In the genomic region with DNA sequence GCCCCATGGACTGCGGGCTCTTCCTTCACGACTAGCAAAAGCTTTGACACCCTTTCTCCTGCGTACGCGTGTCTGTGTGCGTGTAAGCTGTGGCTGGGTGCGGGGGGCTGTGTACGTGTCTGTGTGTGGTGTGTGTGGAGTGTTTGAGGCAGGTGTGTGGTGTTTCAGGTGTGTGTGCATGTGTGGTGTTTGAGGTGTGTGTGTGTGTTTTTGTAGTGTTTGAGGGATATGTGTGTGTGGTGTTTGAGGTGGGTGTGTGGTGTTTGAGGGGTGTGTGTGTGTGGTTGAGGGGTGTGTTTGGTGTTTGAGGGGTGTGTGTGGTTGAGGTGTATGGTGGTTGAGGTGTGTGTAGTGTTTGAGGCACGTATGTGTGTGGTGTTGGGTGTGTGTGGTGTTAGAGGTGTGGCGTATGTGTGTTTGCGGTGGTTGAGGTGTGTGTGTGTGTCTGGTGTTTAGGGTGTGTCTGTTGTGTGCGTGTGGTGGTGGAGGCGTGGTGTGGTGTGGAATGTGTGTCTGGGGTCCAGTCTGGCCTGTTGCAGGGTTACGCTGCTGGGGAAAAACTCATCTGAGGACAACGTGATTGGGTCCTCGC, we compare ENCODE assay signal across 8 cellular contexts. TPM values are rescaled to one million over a fixed set of nuclear protein-coding genes. Genes with fewer than 3 reads are reported as not detected.
DNase-seq lines count a peak whose midpoint lies in the region; ATAC-seq and TF ChIP-seq lines count a peak whose summit lies in the region.

No MANE protein-coding gene starts in this region.

- peaks cover 21% of the 10 kb centered on the region for H3K4me1 Mint-ChIP-seq in activated CD4-positive, alpha-beta T cell treated with anti-CD3 and anti-CD28 coated beads, Interleukin-2, amount 10 ng/mL, durations not matched to agents 7 days and 5 days
- peaks cover 20% of the 10 kb centered on the region for H3K4me1 Mint-ChIP-seq in activated naive CD8-positive, alpha-beta T cell treated with anti-CD3 and anti-CD28 coated beads for 36 hours

- CTCF ChIA-PET in activated CD4-positive, alpha-beta T cell treated with anti-CD3 and anti-CD28 coated beads, Interleukin-2, amount 10 ng/mL, durations not matched to agents 7 days and 5 days (lab: Charles Lee), result no interaction called here

- H3K4me3 Mint-ChIP-seq in activated CD4-positive, alpha-beta T cell treated with anti-CD3 and anti-CD28 coated beads, Interleukin-2, amount 10 ng/mL, durations not matched to agents 7 days and 5 days, result peak overlapping the region; percentile 92
- peak overlapping the region; percentile 85 for H3K4me3 Mint-ChIP-seq in activated naive CD8-positive, alpha-beta T cell treated with anti-CD3 and anti-CD28 coated beads for 36 hours

- H3K36me3 ChIP-seq in tibial artery, result peaks cover 0 to 16% (median 0%) of the 10 kb centered on the region in 3 donors

- H3K27ac Mint-ChIP-seq in activated CD4-positive, alpha-beta T cell treated with anti-CD3 and anti-CD28 coated beads, Interleukin-2, amount 10 ng/mL, durations not matched to agents 7 days and 5 days, result peak overlapping the region; percentile 81
- peak overlapping the region; percentile 65 for H3K27ac Mint-ChIP-seq in activated naive CD8-positive, alpha-beta T cell treated with anti-CD3 and anti-CD28 coated beads for 36 hours

- H3K4me3 ChIP-seq in tibial artery, result peak overlapping the region; percentile 62 to 81

- H3K27me3 ChIP-seq in layer of hippocampus (ENCODE audit: control insufficient read depth, insufficient read depth, low read length) (no peaks in the 10 kb centered on the region), tibial artery (no peaks in the 10 kb centered on the region)

- intact Hi-C loops in tibial artery (cut with DNase I; ENCODE audit: low total_unique reads), result loop anchor here (2.0 kb wide), 1 partner anchor 48 kb away; no protein-coding TSS in a partner anchor

- H3K9me3 Mint-ChIP-seq in activated CD4-positive, alpha-beta T cell treated with anti-CD3 and anti-CD28 coated beads, Interleukin-2, amount 10 ng/mL, durations not matched to agents 7 days and 5 days, result no peaks in the 10 kb centered on the region
- no peaks in the 10 kb centered on the region for H3K9me3 Mint-ChIP-seq in activated naive CD8-positive, alpha-beta T cell treated with anti-CD3 and anti-CD28 coated beads for 36 hours

- H3K27ac ChIP-seq in layer of hippocampus (ENCODE audit: low read depth, low read length) (peak overlapping the region; percentile 68), tibial artery (peak overlapping the region; percentile 66 to 72)

- H3K4me1 ChIP-seq in tibial artery, result peaks cover 0 to 18% (median 16%) of the 10 kb centered on the region in 4 donors

- DNase-seq in activated CD4-positive, alpha-beta T cell treated with anti-CD3 and anti-CD28 coated beads, Interleukin-2, amount 10 ng/mL, durations not matched to agents 7 days and 5 days, result peak; percentile 30
- no peak for DNase-seq in activated CD4-positive, alpha-beta T cell treated with anti-CD3 and anti-CD28 coated beads for 48 hours
- DNase-seq in activated naive CD8-positive, alpha-beta T cell treated with anti-CD3 and anti-CD28 coated beads for 36 hours, result no peak
- DNase-seq in tibial artery (no peak), DMS 273 (lab: John Stamatoyannopoulos, UW; ENCODE audit: unreplicated experiment) (no peak)

- POLR2A ChIA-PET in activated CD4-positive, alpha-beta T cell treated with anti-CD3 and anti-CD28 coated beads, Interleukin-2, amount 10 ng/mL, durations not matched to agents 7 days and 5 days (lab: Charles Lee), result no interaction called here

- H3K36me3 Mint-ChIP-seq in activated CD4-positive, alpha-beta T cell treated with anti-CD3 and anti-CD28 coated beads, Interleukin-2, amount 10 ng/mL, durations not matched to agents 7 days and 5 days (ENCODE audit: low read depth), result peaks cover 24% of the 10 kb centered on the region
- H3K36me3 Mint-ChIP-seq in activated naive CD8-positive, alpha-beta T cell treated with anti-CD3 and anti-CD28 coated beads for 36 hours, result no peaks in the 10 kb centered on the region

- peaks cover 2% of the 10 kb centered on the region for H3K27me3 Mint-ChIP-seq in activated CD4-positive, alpha-beta T cell treated with anti-CD3 and anti-CD28 coated beads, Interleukin-2, amount 10 ng/mL, durations not matched to agents 7 days and 5 days
- H3K27me3 Mint-ChIP-seq in activated naive CD8-positive, alpha-beta T cell treated with anti-CD3 and anti-CD28 coated beads for 36 hours, result no peaks in the 10 kb centered on the region

- H3K9me3 ChIP-seq in tibial artery, result no peaks in the 10 kb centered on the region

- TF ChIP-seq CTCF in tibial artery (IDR thresholded peaks at IDR 0.05), result no peak

- ATAC-seq in HG03469 (IDR thresholded peaks at IDR 0.05; ENCODE audit: unreplicated experiment), result no peak
- no peak for ATAC-seq in GM18519 (IDR thresholded peaks at IDR 0.05; ENCODE audit: low FRiP score, unreplicated experiment)

RNA-seq across cellular contexts. Expression of gene ARSA, which starts 0.7 kb away (rescaled TPM):
- 10 to 100 TPM; 64.2 to 66.5 TPM for total RNA-seq in activated CD4-positive, alpha-beta T cell treated with anti-CD3 and anti-CD28 coated beads, Interleukin-2, amount 10 ng/mL, durations not matched to agents 7 days and 5 days
- total RNA-seq in activated naive CD8-positive, alpha-beta T cell treated with anti-CD3 and anti-CD28 coated beads for 36 hours, result 10 to 100 TPM; 12.6 to 13.5 TPM

RNA-seq across cellular contexts. Expression of gene MAPK8IP2, which starts 28.0 kb away (rescaled TPM):
- under 1 TPM; 0.29 to 0.37 TPM for total RNA-seq in activated CD4-positive, alpha-beta T cell treated with anti-CD3 and anti-CD28 coated beads, Interleukin-2, amount 10 ng/mL, durations not matched to agents 7 days and 5 days
- total RNA-seq in activated naive CD8-positive, alpha-beta T cell treated with anti-CD3 and anti-CD28 coated beads for 36 hours, result under 1 TPM; 0.16 to 0.21 TPM

RNA-seq across cellular contexts. Expression of gene SHANK3, which starts 44.0 kb away (rescaled TPM):
- total RNA-seq in activated CD4-positive, alpha-beta T cell treated with anti-CD3 and anti-CD28 coated beads, Interleukin-2, amount 10 ng/mL, durations not matched to agents 7 days and 5 days, result under 1 TPM; 0.02 to 0.04 TPM
- under 1 TPM; 0.27 to 0.30 TPM for total RNA-seq in activated naive CD8-positive, alpha-beta T cell treated with anti-CD3 and anti-CD28 coated beads for 36 hours

RNA-seq across cellular contexts. Expression of gene CHKB, which starts 46.0 kb away (rescaled TPM):
- total RNA-seq in activated CD4-positive, alpha-beta T cell treated with anti-CD3 and anti-CD28 coated beads, Interleukin-2, amount 10 ng/mL, durations not matched to agents 7 days and 5 days, result 100 to 1,000 TPM; 140 to 142 TPM
- total RNA-seq in activated naive CD8-positive, alpha-beta T cell treated with anti-CD3 and anti-CD28 coated beads for 36 hours, result 10 to 100 TPM; 57.3 to 60.3 TPM

RNA-seq across cellular contexts. Expression of gene CPT1B, which starts 50.4 kb away (rescaled TPM):
- total RNA-seq in activated CD4-positive, alpha-beta T cell treated with anti-CD3 and anti-CD28 coated beads, Interleukin-2, amount 10 ng/mL, durations not matched to agents 7 days and 5 days, result 100 to 1,000 TPM; 107 to 113 TPM
- total RNA-seq in activated naive CD8-positive, alpha-beta T cell treated with anti-CD3 and anti-CD28 coated beads for 36 hours, result 10 to 100 TPM; 33.6 to 33.7 TPM

Comparison
In these comparisons a context has a peak if more than half of its experiments do, and no peak if none do; other contexts are left out.
1. RNA of gene ARSA, which starts 0.7 kb away (total RNA-seq): 64.2 to 66.5 TPM in activated CD4-positive, alpha-beta T cell treated with anti-CD3 and anti-CD28 coated beads, Interleukin-2, amount 10 ng/mL, durations not matched to agents 7 days and 5 days; 12.6 to 13.5 TPM in activated naive CD8-positive, alpha-beta T cell treated with anti-CD3 and anti-CD28 coated beads for 36 hours; every median in the first group is over 4 times any median in the second.